ENCODE assay signal across 27 cellular contexts in the genomic region with DNA sequence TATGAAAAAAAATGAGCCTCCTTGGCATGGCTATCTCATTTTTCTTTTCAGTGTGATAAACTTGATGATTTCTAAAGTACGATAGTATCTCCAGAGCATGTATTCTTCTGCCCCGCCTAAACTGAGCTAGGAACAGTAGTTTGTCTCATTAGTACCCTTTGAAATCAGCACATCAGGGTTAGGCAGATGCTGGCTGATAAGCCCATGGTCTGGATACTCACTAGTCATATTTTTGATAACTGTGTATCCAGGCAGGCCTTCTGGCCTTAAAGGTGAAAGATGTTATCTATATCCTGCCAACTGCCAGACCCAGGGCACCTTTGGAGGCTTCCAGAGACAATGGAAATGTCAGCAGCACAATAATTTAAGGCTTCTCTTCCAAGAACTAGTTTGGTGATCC.
"Had no signal": no experiment of that assay in that cellular context is flagged by ENCODE, and none has a peak within 500 bp of the region (broad histone marks: within the 10 kb centered on the region; RNA-seq: fewer than 3 reads in every experiment).

No MANE protein-coding gene starts in this region.

- H3K9me3 ChIP-seq: left lung, pancreas, prostate gland, testis had no signal

- H3K27me3 ChIP-seq: left lung, pancreas, stomach, testis, tibial nerve, uterus had no signal

- ATAC-seq: left colon; left lung; lower lobe of right lung; naive thymus-derived CD8-positive, alpha-beta T cell; pancreas; right cardiac atrium; sciatic nerve; stimulated activated naive B cell treated with anti-CD40 and anti-IgM and Interleukin-4, amounts not matched to agents 10 μg/mL and 1 μg/mL and 100 μg/mL, for 72 hours; stimulated activated naive CD8-positive, alpha-beta T cell treated with anti-CD3 and anti-CD28 coated beads, Interleukin-15, Interleukin-2, amounts not matched to agents 100 U/mL and 50 U/mL, for 24 hours had no signal

- H3K4me3 ChIP-seq: left lung, lower lobe of right lung, pancreas, prostate gland, skin epidermis, stomach, testis, tibial nerve, uterus had no signal

- DNase-seq: hypothalamus; immature natural killer cell; kidney; left colon; left lung; lower lobe of right lung; mammary epithelial cell; mesenchymal stem cell; naive thymus-derived CD8-positive, alpha-beta T cell; nucleus accumbens; pancreas; posterior cingulate gyrus; retina; right cardiac atrium; stimulated activated CD4-positive, alpha-beta T cell treated with anti-CD3 and anti-CD28 coated beads, Interleukin-12 subunit alpha, Interleukin-12 subunit beta, amount 100 ng/mL, for 4 hours; stimulated activated CD4-positive, alpha-beta T cell treated with anti-CD3 and anti-CD28 coated beads, Interleukin-15, amount 100 ng/mL, for 24 hours; stimulated activated CD4-positive, alpha-beta T cell treated with anti-CD3 and anti-CD28 coated beads, Interleukin-2, amount 100 ng/mL, for 24 hours; stimulated activated CD4-positive, alpha-beta T cell treated with anti-CD3 and anti-CD28 coated beads, Interleukin-4, amount 100 ng/mL, for 1 hour; stimulated activated naive B cell treated with anti-CD40 and anti-IgM and Interleukin-4, amounts not matched to agents 10 μg/mL and 1 μg/mL and 100 μg/mL, for 72 hours; stimulated activated naive CD8-positive, alpha-beta T cell treated with anti-CD3 and anti-CD28 coated beads, Interleukin-15, Interleukin-2, amounts not matched to agents 100 U/mL and 50 U/mL, for 24 hours; stomach; testis; uterus had no signal

- H3K27ac ChIP-seq: left lung, lower lobe of right lung, pancreas, prostate gland, skin epidermis, stomach, testis, tibial nerve, uterus had no signal

- H3K36me3 ChIP-seq: pancreas, prostate gland, uterus had no signal

- H3K4me1 ChIP-seq: left lung, lower lobe of right lung, pancreas, prostate gland, testis, tibial nerve, uterus had no signal
